10 cellular contexts compared by ENCODE assay signal in the genomic region with DNA sequence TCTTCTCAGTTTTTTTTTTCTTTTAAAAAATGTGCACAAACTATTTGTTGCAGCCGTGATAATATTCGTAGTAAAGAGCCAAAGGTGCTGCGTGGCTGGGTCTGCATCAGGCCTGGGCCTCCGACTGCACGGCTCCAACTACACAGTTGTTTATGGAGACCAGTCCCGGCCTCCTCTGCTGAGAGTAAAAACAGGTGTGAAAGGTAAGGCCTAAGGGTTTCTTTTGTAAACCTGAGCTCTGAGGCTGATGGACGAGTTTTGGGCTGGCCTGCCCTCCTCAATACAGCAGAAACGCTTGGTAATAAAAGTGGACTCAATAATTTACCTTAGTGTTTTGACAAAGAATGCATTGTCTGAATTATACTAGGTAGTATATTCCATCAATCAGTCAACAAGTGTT. TPM values are rescaled to one million over a fixed set of nuclear protein-coding genes. Genes with fewer than 3 reads are reported as not detected.
DNase-seq lines count a peak whose midpoint lies in the region; ATAC-seq and TF ChIP-seq lines count a peak whose summit lies in the region.
"Had no signal": no experiment of that assay in that cellular context is flagged by ENCODE, and none has a peak within 500 bp of the region (broad histone marks: within the 10 kb centered on the region; RNA-seq: fewer than 3 reads in every experiment).

No MANE protein-coding gene starts in this region.

- H3K4me2 ChIP-seq in DOHH2 (ENCODE audit: low read length) = peak overlapping the region; percentile 97
- no peak overlapping the region for H3K4me2 ChIP-seq in neural progenitor cell

- H3K27ac ChIP-seq in DOHH2 (ENCODE audit: low read depth, low read length) (no peak overlapping the region), prostate gland (peak overlapping the region; percentile 85), neural progenitor cell (no peak overlapping the region)

- no peak overlapping the region for H2AFZ ChIP-seq in neural progenitor cell (replicated peaks)

- ATAC-seq in HG03175 (IDR thresholded peaks at IDR 0.05; ENCODE audit: unreplicated experiment) (no peak), GM18520 (IDR thresholded peaks at IDR 0.05; ENCODE audit: unreplicated experiment) (no peak)

- no peaks in the 10 kb centered on the region for H3K9me3 Mint-ChIP-seq in endothelial cell (ENCODE audit: unreplicated experiment)
- H3K9me3 Mint-ChIP-seq in neural progenitor cell = peaks cover 5% of the 10 kb centered on the region

- peaks cover 50% of the 10 kb centered on the region for H3K4me1 ChIP-seq in DOHH2 (ENCODE audit: control insufficient read depth, low read length)
- H3K4me1 ChIP-seq in prostate gland (replicated peaks) = peaks cover 4% of the 10 kb centered on the region
- H3K4me1 ChIP-seq in neural progenitor cell = peaks cover 27% of the 10 kb centered on the region

- H3K27me3 Mint-ChIP-seq in endothelial cell (ENCODE audit: unreplicated experiment) (peaks cover 13% of the 10 kb centered on the region), neural progenitor cell (ENCODE audit: insufficient read depth, low read depth) (peaks cover 2% of the 10 kb centered on the region)

- H3K27me3 ChIP-seq in DOHH2 (ENCODE audit: control insufficient read depth, low read length) (no peaks in the 10 kb centered on the region), prostate gland (replicated peaks; ENCODE audit: insufficient read depth) (no peaks in the 10 kb centered on the region), neural progenitor cell (peaks cover 76% of the 10 kb centered on the region)
- H3K27me3 ChIP-seq: SJSA1 had no signal

- no peaks in the 10 kb centered on the region for H3K9me3 ChIP-seq in DOHH2 (ENCODE audit: control insufficient read depth, insufficient read depth, low read length)
- no peaks in the 10 kb centered on the region for H3K9me3 ChIP-seq in prostate gland
- H3K9me3 ChIP-seq in neural progenitor cell (ENCODE audit: low read depth) = no peaks in the 10 kb centered on the region
- H3K9me3 ChIP-seq: SJSA1 had no signal

- TF ChIP-seq CTCF in DOHH2 (IDR thresholded peaks at IDR 0.05; ENCODE audit: low read depth, low read length, poor library complexity, severe bottlenecking) (no peak), endothelial cell (IDR thresholded peaks at IDR 0.05; ENCODE audit: unreplicated experiment) (no peak), prostate gland (IDR thresholded peaks at IDR 0.05) (no peak), neural progenitor cell (IDR thresholded peaks at IDR 0.05) (no peak)

- H3K4me1 Mint-ChIP-seq in endothelial cell (ENCODE audit: unreplicated experiment) (peaks cover 70% of the 10 kb centered on the region), neural progenitor cell (peaks cover 39% of the 10 kb centered on the region)

- H3K27ac Mint-ChIP-seq in endothelial cell (ENCODE audit: unreplicated experiment) = peak overlapping the region; percentile 99
- no peak overlapping the region for H3K27ac Mint-ChIP-seq in neural progenitor cell

- H3F3A ChIP-seq in DOHH2 (ENCODE audit: control insufficient read depth, insufficient read depth) (peaks cover 13% of the 10 kb centered on the region), neural progenitor cell (ENCODE audit: low read depth) (no peaks in the 10 kb centered on the region)

- no peaks in the 10 kb centered on the region for H3K9me2 ChIP-seq in DOHH2 (replicated peaks; ENCODE audit: control insufficient read depth, low read length)

- H3K36me3 Mint-ChIP-seq in endothelial cell (ENCODE audit: low read depth, unreplicated experiment) = peaks cover 46% of the 10 kb centered on the region
- H3K36me3 Mint-ChIP-seq in neural progenitor cell = peaks cover 13% of the 10 kb centered on the region

- TF ChIP-seq POLR2A in prostate gland (IDR thresholded peaks at IDR 0.05) = no peak

- intact Hi-C loops in prostate gland (cut with DNase I) = loop anchor here (5.0 to 10.0 kb wide), 2 partner anchors 36 to 59 kb away; no protein-coding TSS in a partner anchor

- DNase-seq in NCI-H748 (lab: John Stamatoyannopoulos, UW; ENCODE audit: unreplicated experiment) = peak; percentile 75
- DNase-seq in endothelial cell (ENCODE audit: low spot score) = no peak
- peak; percentile 16 for DNase-seq in prostate gland (ENCODE audit: low spot score)
- DNase-seq in superior temporal gyrus (ENCODE audit: extremely low spot score) = no peak
- no peak for DNase-seq in neural progenitor cell (ENCODE audit: low spot score)
- DNase-seq: occipital lobe had no signal

- H3K9ac ChIP-seq in neural progenitor cell = no peak overlapping the region

- H3K79me2 ChIP-seq in DOHH2 (ENCODE audit: control insufficient read depth, low read length) = peaks cover 65% of the 10 kb centered on the region
- peaks cover 18% of the 10 kb centered on the region for H3K79me2 ChIP-seq in neural progenitor cell (ENCODE audit: low read depth)

- 10% methylated on average over 8 of the region's 8 CpGs for WGBS in prostate gland

- no peaks in the 10 kb centered on the region for H3K36me3 ChIP-seq in DOHH2 (ENCODE audit: control insufficient read depth, low read length)
- no peaks in the 10 kb centered on the region for H3K36me3 ChIP-seq in prostate gland
- no peaks in the 10 kb centered on the region for H3K36me3 ChIP-seq in neural progenitor cell
- H3K36me3 ChIP-seq: SJSA1 had no signal

- H4K20me1 ChIP-seq in DOHH2 (ENCODE audit: control insufficient read depth, insufficient read depth, low read depth, low read length) = no peaks in the 10 kb centered on the region; the same call in 1 of the 2 replicates
- H4K20me1 ChIP-seq in neural progenitor cell (ENCODE audit: low read depth) = peaks cover 59% of the 10 kb centered on the region

- H3K4me3 ChIP-seq in DOHH2 (ENCODE audit: low read length) (peak overlapping the region; percentile 75), prostate gland (peak overlapping the region; percentile 35 to 45), neural progenitor cell (no peak overlapping the region)
- H3K4me3 ChIP-seq: SJSA1 had no signal

- H3K4me3 Mint-ChIP-seq in endothelial cell (ENCODE audit: unreplicated experiment) = peak overlapping the region; percentile 98
- H3K4me3 Mint-ChIP-seq in neural progenitor cell = no peak overlapping the region

RNA-seq across cellular contexts. Expression of a gene that starts 3.9 kb away (rescaled TPM):
- 137 TPM for total RNA-seq in endothelial cell (ENCODE audit: unreplicated experiment)
- 10 to 100 TPM; 59.1 to 85.7 TPM for total RNA-seq in prostate gland
- total RNA-seq in neural progenitor cell (ENCODE audit: low replicate concordance) = 19.6 and 25.0 TPM in 2 replicates

Comparison
In these comparisons a context has a peak if more than half of its experiments do, and no peak if none do; other contexts are left out.
1. H3K27ac ChIP-seq: peak in prostate gland (2 of 2); none in DOHH2 (single experiment) and neural progenitor cell (single experiment).
2. DNase-seq: peak in NCI-H748 (single experiment) and prostate gland (single experiment); none in endothelial cell (single experiment), superior temporal gyrus (single experiment) and neural progenitor cell (single experiment).